Comparison of ENCODE assay signal across 1 cellular context in genomic region chr3:27653803-27654558, GRCh38.
TF ChIP-seq lines count a peak whose summit lies in the region.

No MANE protein-coding gene starts in this region.

TF ChIP-seq in WTC11, 78 proteins besides CTCF, POLR2A, EP300 and RAD21 (continued from another document):
- TF ChIP-seq FOXP4 (CRISPR knock-in tag; IDR thresholded peaks at IDR 0.05) = no peak
- no peak for TF ChIP-seq ATF2 (CRISPR knock-in tag; IDR thresholded peaks at IDR 0.05; ENCODE audit: borderline replicate concordance, low read depth)
- peak; percentile 54; the same call in 1 of the 2 replicates for TF ChIP-seq ATF3 (CRISPR knock-in tag; conservative IDR thresholded peaks at IDR 0.05)
- TF ChIP-seq NR2C2 (CRISPR knock-in tag; IDR thresholded peaks at IDR 0.05) = no peak
- TF ChIP-seq ZNF532 (CRISPR knock-in tag; IDR thresholded peaks at IDR 0.05; ENCODE audit: borderline replicate concordance) = no peak
